In genomic region chr7:105877736-105878135, GRCh38 we compare ENCODE assay signal across 8 cellular contexts. TPM values are rescaled to one million over a fixed set of nuclear protein-coding genes. Genes with fewer than 3 reads are reported as not detected.
DNase-seq lines count a peak whose midpoint lies in the region; ATAC-seq and TF ChIP-seq lines count a peak whose summit lies in the region.

No MANE protein-coding gene starts in this region.

- H3K9me2 ChIP-seq in Karpas-422 (replicated peaks; ENCODE audit: insufficient read depth, low read length), result no peaks in the 10 kb centered on the region

- in situ Hi-C loops in brain microvascular endothelial cell (cut with HindIII; ENCODE audit: low pct_ligation_motif_present, low sequenced_read_pairs), result no loop called here

- H3K27me3 ChIP-seq in left ventricle myocardium inferior (ENCODE audit: low read depth), result no peaks in the 10 kb centered on the region
- no peaks in the 10 kb centered on the region for H3K27me3 ChIP-seq in brain microvascular endothelial cell (replicated peaks)
- no peaks in the 10 kb centered on the region for H3K27me3 ChIP-seq in Karpas-422 (ENCODE audit: low read length)

- ATAC-seq in Right ventricle myocardium inferior, result no peak

- H3K9me3 ChIP-seq in left ventricle myocardium inferior (replicated peaks) (no peaks in the 10 kb centered on the region), mesodermal cell (ENCODE audit: control insufficient read depth, low read length) (no peaks in the 10 kb centered on the region), Karpas-422 (ENCODE audit: low read length) (no peaks in the 10 kb centered on the region)

- H2AFZ ChIP-seq in Karpas-422 (ENCODE audit: low read length), result no peak overlapping the region

- WGBS in mesodermal cell (ENCODE audit: insufficient coverage in 2 of 2), 2 experiments, result 34 to 37% methylated on average over 7 to 8 of the region's 10 CpGs
- 49% methylated on average over 10 of the region's 10 CpGs for WGBS in urinary bladder

- H3K27ac ChIP-seq in left ventricle myocardium inferior (replicated peaks) (no peak overlapping the region), brain microvascular endothelial cell (no peak overlapping the region), mesodermal cell (ENCODE audit: low read depth, low read length, severe bottlenecking) (no peak overlapping the region), urinary bladder (ENCODE audit: low read depth) (no peak overlapping the region), Karpas-422 (ENCODE audit: low read length) (no peak overlapping the region)

- H4K20me1 ChIP-seq in Karpas-422 (ENCODE audit: insufficient read depth, low read depth, low read length), result no peaks in the 10 kb centered on the region

- peaks cover 7% of the 10 kb centered on the region for H3K36me3 ChIP-seq in left ventricle myocardium inferior
- H3K36me3 ChIP-seq in brain microvascular endothelial cell (replicated peaks), result no peaks in the 10 kb centered on the region
- H3K36me3 ChIP-seq in mesodermal cell (ENCODE audit: control insufficient read depth, insufficient read depth, low read length), result peaks cover 17% of the 10 kb centered on the region
- no peaks in the 10 kb centered on the region for H3K36me3 ChIP-seq in urinary bladder (ENCODE audit: insufficient read depth)
- no peaks in the 10 kb centered on the region for H3K36me3 ChIP-seq in Karpas-422 (ENCODE audit: insufficient read depth, low read length)

- intact Hi-C loops in left ventricle myocardium inferior (cut with micrococcal nuclease), result loop anchor here (10.0 kb wide), 1 partner anchor 113 kb away; no protein-coding TSS in a partner anchor
- intact Hi-C loops in Right ventricle myocardium inferior (cut with DNase I), result loop anchor here (5.0 to 10.0 kb wide), 4 partner anchors 115 to 223 kb away; no protein-coding TSS in a partner anchor

- H3K4me2 ChIP-seq in Karpas-422 (ENCODE audit: low read depth, low read length, poor library complexity, severe bottlenecking), result no peak overlapping the region

- H3K4me3 ChIP-seq in left ventricle myocardium inferior (peak overlapping the region; percentile 90), brain microvascular endothelial cell (ENCODE audit: low read depth, low read length) (peak overlapping the region; percentile 71), mesodermal cell (ENCODE audit: extremely low read depth, insufficient read depth, low read length, poor library complexity, severe bottlenecking) (peak overlapping the region; percentile 70), urinary bladder (ENCODE audit: low read depth, low read length) (peak overlapping the region; percentile 68), Karpas-422 (ENCODE audit: low read length) (no peak overlapping the region)

- TF ChIP-seq CTCF in left ventricle myocardium inferior (IDR thresholded peaks at IDR 0.05; ENCODE audit: borderline replicate concordance) (no peak), brain microvascular endothelial cell (IDR thresholded peaks at IDR 0.05; ENCODE audit: low read depth, low read length, missing control alignments) (no peak)

- no peak overlapping the region for H3K9ac ChIP-seq in Karpas-422 (ENCODE audit: low read length)

- DNase-seq in left ventricle myocardium inferior (no peak), Right ventricle myocardium inferior (ENCODE audit: missing footprints) (no peak), brain microvascular endothelial cell (no peak), SIG-M5 (lab: John Stamatoyannopoulos, UW) (no peak), HK-2 (ENCODE audit: unreplicated experiment) (no peak), Karpas-422 (no peak)

- H3K79me2 ChIP-seq in Karpas-422 (ENCODE audit: low read length), result no peaks in the 10 kb centered on the region

- H3K4me1 ChIP-seq in left ventricle myocardium inferior, result peaks cover 44% of the 10 kb centered on the region
- H3K4me1 ChIP-seq in mesodermal cell (ENCODE audit: control insufficient read depth, insufficient read depth, low read length, poor library complexity, severe bottlenecking), result peaks cover 14% of the 10 kb centered on the region
- H3K4me1 ChIP-seq in urinary bladder (ENCODE audit: insufficient read depth), result no peaks in the 10 kb centered on the region
- H3K4me1 ChIP-seq in Karpas-422 (ENCODE audit: low read length), result peaks cover 3% of the 10 kb centered on the region; the same call in 1 of the 2 replicates

RNA-seq across cellular contexts. Expression of gene ATXN7L1, which starts 1.3 kb away (rescaled TPM):
- total RNA-seq in left ventricle myocardium inferior (6.2 TPM), Right ventricle myocardium inferior (6.7 TPM), urinary bladder (19.3 TPM)
- polyA plus RNA-seq in mesodermal cell (2013, experiment 1 of 2), result 6.5 TPM
- polyA plus RNA-seq in mesodermal cell (2013, experiment 2 of 2), result 7.4 TPM
- 7.1 TPM for polyA plus RNA-seq in urinary bladder
- not detected in 2 replicates for total RNA-seq in Karpas-422 (2014; rRNA removed; shearing (Covaris generic); ENCODE audit: low replicate concordance)
